Comparison of ENCODE assay signal across 19 cellular contexts in genomic region chr2:95215018-95215612, GRCh38. TPM values are rescaled to one million over a fixed set of nuclear protein-coding genes. Genes with fewer than 3 reads are reported as not detected.
DNase-seq lines count a peak whose midpoint lies in the region; ATAC-seq and TF ChIP-seq lines count a peak whose summit lies in the region.
"Had no signal": no experiment of that assay in that cellular context is flagged by ENCODE, and none has a peak within 500 bp of the region (broad histone marks: within the 10 kb centered on the region; RNA-seq: fewer than 3 reads in every experiment).

No MANE protein-coding gene starts in this region.

- H3K4me3 ChIP-seq in HEK293 (ENCODE audit: low read depth, low read length) (no peak overlapping the region), coronary artery (peak overlapping the region; percentile 31), muscle layer of duodenum (ENCODE audit: low read depth in 1 of 2, low read length in 2 of 2) (peak overlapping the region; percentile 4 to 59), upper lobe of right lung (no peak overlapping the region)
- H3K4me3 ChIP-seq: HAP-1 had no signal

- intact Hi-C loops in upper lobe of right lung (cut with DNase I): no loop called here

- POLR2A ChIA-PET in HEK293 (lab: Yijun Ruan, JAX): no interaction called here

- H3K27me3 ChIP-seq in muscle layer of duodenum (ENCODE audit: low read depth, low read length) (no peaks in the 10 kb centered on the region), upper lobe of right lung (no peaks in the 10 kb centered on the region)
- H3K27me3 ChIP-seq: BE2C had no signal

- no peaks in the 10 kb centered on the region for H3K4me1 ChIP-seq in HEK293 (ENCODE audit: control insufficient read depth, insufficient read depth, low read length)
- no peaks in the 10 kb centered on the region for H3K4me1 ChIP-seq in muscle layer of duodenum (ENCODE audit: control insufficient read depth in 1 of 2, insufficient read depth in 2 of 2, low read length in 2 of 2)
- H3K4me1 ChIP-seq in upper lobe of right lung: no peaks in the 10 kb centered on the region
- H3K4me1 ChIP-seq: BE2C, HAP-1 had no signal

- no peak for ATAC-seq in upper lobe of right lung
- ATAC-seq: CD8-positive, alpha-beta T cell; Right ventricle myocardium inferior had no signal

- H3K9me3 ChIP-seq in HEK293 (ENCODE audit: control insufficient read depth, insufficient read depth, low read depth, low read length): no peaks in the 10 kb centered on the region
- H3K9me3 ChIP-seq in muscle layer of duodenum (ENCODE audit: control insufficient read depth in 1 of 2, low read length in 2 of 2): peaks cover 83 to 95% of the 10 kb centered on the region in 2 donors
- H3K9me3 ChIP-seq in upper lobe of right lung: peaks cover 77% of the 10 kb centered on the region
- H3K9me3 ChIP-seq: BE2C had no signal

- TF ChIP-seq CTCF in HEK293 (tag by site-specific recombination; IDR thresholded peaks at IDR 0.05) (no peak), coronary artery (IDR thresholded peaks at IDR 0.05) (no peak), upper lobe of right lung (IDR thresholded peaks at IDR 0.05) (no peak)

- H3K36me3 ChIP-seq in HEK293 (ENCODE audit: control insufficient read depth in 2 of 2, insufficient read depth in 1 of 2, low read length in 2 of 2) (peaks cover 4 to 51% of the 10 kb centered on the region in 2 experiments; a peak in 2 of 3 replicates), muscle layer of duodenum (ENCODE audit: control insufficient read depth in 1 of 2, insufficient read depth in 2 of 2, low read length in 2 of 2) (peaks cover 46 to 96% of the 10 kb centered on the region in 2 donors), upper lobe of right lung (peaks cover 33% of the 10 kb centered on the region)
- H3K36me3 ChIP-seq: BE2C, HAP-1 had no signal

- no peak overlapping the region for H3K27ac ChIP-seq in HEK293 (ENCODE audit: extremely low read depth, low read depth, low read length)
- no peak overlapping the region for H3K27ac ChIP-seq in coronary artery
- no peak overlapping the region for H3K27ac ChIP-seq in muscle layer of duodenum (ENCODE audit: low read length)
- no peak overlapping the region for H3K27ac ChIP-seq in upper lobe of right lung
- H3K27ac ChIP-seq: 22Rv1, HL-60 had no signal

- DNase-seq in DMS 273 (lab: John Stamatoyannopoulos, UW; ENCODE audit: unreplicated experiment): peak; percentile 13
- DNase-seq in DMS 273 treated with DMSO at 0.1 percent for 48 hours (lab: John Stamatoyannopoulos, UW): no peak
- no peak for DNase-seq in coronary artery (ENCODE audit: low spot score)
- DNase-seq in SW 1271 (lab: John Stamatoyannopoulos, UW): no peak
- no peak for DNase-seq in NCI-H1694 treated with DMSO at 0.1 percent for 48 hours (lab: John Stamatoyannopoulos, UW)
- DNase-seq in upper lobe of right lung: no peak
- DNase-seq: BE2C; CD8-positive, alpha-beta T cell; GF-D8; KG1; NCI-H1436; NCI-H2081; NCI-H510A treated with DMSO at 0.1 percent for 48 hours had no signal

- CTCF ChIA-PET in HEK293 (lab: Yijun Ruan, JAX): interaction anchor here (2.8 kb wide), 1 partner anchor 17 kb away, joined by 10 read pairs; no protein-coding TSS in a partner anchor

TF ChIP-seq in HEK293, 187 proteins besides CTCF, POLR2A, EP300 and RAD21:
- peak; percentile 99; the same call in 1 of the 2 replicates for TF ChIP-seq TRIM28 (IDR thresholded peaks at IDR 0.05; ENCODE audit: borderline replicate concordance, low read length)
- no peak for TF ChIP-seq ZNF157 (tag by site-specific recombination; IDR thresholded peaks at IDR 0.05)
- TF ChIP-seq SETDB1 (IDR thresholded peaks at IDR 0.05; ENCODE audit: insufficient read length, low read length): peak; percentile 99
- peak; percentile 69; the same call in 1 of the 2 replicates for TF ChIP-seq ZNF274 (IDR thresholded peaks at IDR 0.05; ENCODE audit: low read length)
- peak; percentile 86; the same call in 1 of the 2 replicates for TF ChIP-seq ZNF274 (tag by site-specific recombination; IDR thresholded peaks at IDR 0.05; ENCODE audit: borderline replicate concordance)

RNA-seq across cellular contexts. Expression of gene ZNF892, which starts 7.8 kb away (rescaled TPM):
- 3.8 TPM for total RNA-seq in upper lobe of right lung

RNA-seq across cellular contexts. Expression of gene ZNF2, which starts 49.5 kb away (rescaled TPM):
- 4.7 TPM for total RNA-seq in upper lobe of right lung

RNA-seq across cellular contexts. Expression of gene ZNF514, which starts 55.5 kb away (rescaled TPM):
- total RNA-seq in upper lobe of right lung: 19.8 TPM

RNA-seq across cellular contexts. Expression of gene PROM2, which starts 59.1 kb away (rescaled TPM):
- 6.0 TPM for total RNA-seq in upper lobe of right lung

Comparison
In these comparisons a context has a peak if more than half of its experiments do, and no peak if none do; other contexts are left out.
1. H3K4me3 ChIP-seq: peak in coronary artery (single experiment) and muscle layer of duodenum (2 of 2); none in HEK293 (single experiment) and upper lobe of right lung (single experiment).